In genomic region chr20:58899518-58899917, GRCh38 we compare ENCODE assay signal across 1 cellular context.
TF ChIP-seq lines count a peak whose summit lies in the region.

No MANE protein-coding gene starts in this region.

TF ChIP-seq in WTC11, 78 proteins besides CTCF, POLR2A, EP300 and RAD21 (continued from another document):
- TF ChIP-seq ATF2 (CRISPR knock-in tag; IDR thresholded peaks at IDR 0.05; ENCODE audit: borderline replicate concordance, low read depth) = no peak
- TF ChIP-seq NR3C1 (CRISPR knock-in tag; conservative IDR thresholded peaks at IDR 0.05; ENCODE audit: low read depth) = no peak
